ENCODE assay signal across 1 cellular context in genomic region chr6:45483021-45483420, GRCh38.
TF ChIP-seq lines count a peak whose summit lies in the region.

No MANE protein-coding gene starts in this region.

TF ChIP-seq in IMR-90, 13 proteins besides CTCF, POLR2A, EP300 and RAD21 (continued from another document):
- TF ChIP-seq FOS (IDR thresholded peaks at IDR 0.05; ENCODE audit: low read depth, low read length), result peak; percentile 53; the same call in 1 of the 2 replicates
